8 cellular contexts compared by ENCODE assay signal in genomic region chr2:10285191-10285577, GRCh38. TPM values are rescaled to one million over a fixed set of nuclear protein-coding genes. Genes with fewer than 3 reads are reported as not detected.
DNase-seq lines count a peak whose midpoint lies in the region; ATAC-seq and TF ChIP-seq lines count a peak whose summit lies in the region.

No MANE protein-coding gene starts in this region.

- TF ChIP-seq EP300 in SK-N-SH (IDR thresholded peaks at IDR 0.05; ENCODE audit: borderline replicate concordance in 1 of 2, low read depth in 1 of 2, low read length in 1 of 2): no peak
- TF ChIP-seq EP300 in upper lobe of left lung (IDR thresholded peaks at IDR 0.05): no peak

- H3K4me3 ChIP-seq in SK-N-SH (ENCODE audit: low read depth in 2 of 2, low read length in 1 of 2) (no peak overlapping the region), ascending aorta (no peak overlapping the region), mucosa of descending colon (no peak overlapping the region), upper lobe of left lung (no peak overlapping the region)

- H3K36me3 ChIP-seq in SK-N-SH (replicated peaks in 1 of 2; ENCODE audit: control insufficient read depth in 1 of 2, insufficient read depth in 2 of 2, low read length in 1 of 2) (no peaks in the 10 kb centered on the region), ascending aorta (no peaks in the 10 kb centered on the region), mucosa of descending colon (ENCODE audit: low read depth) (no peaks in the 10 kb centered on the region), upper lobe of left lung (no peaks in the 10 kb centered on the region)

- intact Hi-C loops in ascending aorta (cut with DNase I) (loop anchor here (1.0 to 5.0 kb wide), 2 partner anchors 17 to 163 kb away; partner anchors contain the start of genes HPCAL1 and RRM2), mucosa of descending colon (cut with DNase I, micrococcal nuclease) (no loop called here)

- DNase-seq in SK-N-SH (no peak), ascending aorta (ENCODE audit: low spot score in 2 of 2) (no peak), mucosa of descending colon (no peak), upper lobe of left lung (no peak), NCI-H226 (no peak), iPS-NIHi11 (ENCODE audit: low spot score) (no peak)
- DNase-seq in activated naive CD4-positive, alpha-beta T cell treated with anti-CD3 and anti-CD28 coated beads, Interleukin-2, amount 50 U/mL, for 72 hours (ENCODE audit: low spot score in 2 of 2): no peak

- H3K9me2 ChIP-seq in SK-N-SH: no peaks in the 10 kb centered on the region

- no peaks in the 10 kb centered on the region for H3K9me3 ChIP-seq in SK-N-SH
- no peaks in the 10 kb centered on the region for H3K9me3 ChIP-seq in ascending aorta
- H3K9me3 ChIP-seq in mucosa of descending colon: no peaks in the 10 kb centered on the region
- no peaks in the 10 kb centered on the region for H3K9me3 ChIP-seq in upper lobe of left lung

- TF ChIP-seq CTCF in SK-N-SH (IDR thresholded peaks at IDR 0.05) (no peak), ascending aorta (IDR thresholded peaks at IDR 0.05) (no peak), mucosa of descending colon (IDR thresholded peaks at IDR 0.05) (no peak), upper lobe of left lung (IDR thresholded peaks at IDR 0.05) (no peak)

- no peaks in the 10 kb centered on the region for H4K20me1 ChIP-seq in SK-N-SH (ENCODE audit: insufficient read depth)

- peaks cover 42 to 49% of the 10 kb centered on the region in 2 experiments for H3K4me1 ChIP-seq in SK-N-SH (ENCODE audit: control insufficient read depth in 1 of 2, insufficient read depth in 2 of 2, low read depth in 1 of 2, low read length in 1 of 2)
- peaks cover 4 to 16% of the 10 kb centered on the region in 2 donors for H3K4me1 ChIP-seq in ascending aorta
- peaks cover 9% of the 10 kb centered on the region for H3K4me1 ChIP-seq in mucosa of descending colon (ENCODE audit: low read depth)
- H3K4me1 ChIP-seq in upper lobe of left lung: peaks cover 18 to 45% (median 34%) of the 10 kb centered on the region in 4 donors

- POLR2A ChIA-PET in SK-N-SH (lab: Yijun Ruan, JAX): interaction anchor here (1.5 to 2.9 kb wide), 4 partner anchors 13 to 124 kb away, joined by 4 to 23 read pairs (median 10); no protein-coding TSS in a partner anchor

- H3K9me3 Mint-ChIP-seq in activated naive CD4-positive, alpha-beta T cell treated with anti-CD3 and anti-CD28 coated beads, Interleukin-2, amount 50 U/mL, for 72 hours: no peaks in the 10 kb centered on the region

- TF ChIP-seq RAD21 in SK-N-SH (IDR thresholded peaks at IDR 0.05; ENCODE audit: low read length): no peak

- CTCF ChIA-PET in SK-N-SH (lab: Yijun Ruan, JAX): interaction anchor here (0.6 to 4.5 kb wide), 14 partner anchors 14 to 211 kb away, joined by 3 to 56 read pairs (median 5); partner anchors contain the start of gene HPCAL1

- no peaks in the 10 kb centered on the region for H3K27me3 ChIP-seq in SK-N-SH (ENCODE audit: insufficient read depth)
- no peaks in the 10 kb centered on the region for H3K27me3 ChIP-seq in ascending aorta
- H3K27me3 ChIP-seq in upper lobe of left lung: no peaks in the 10 kb centered on the region

- H3K79me2 ChIP-seq in SK-N-SH (ENCODE audit: insufficient read depth): no peaks in the 10 kb centered on the region

- H3F3A ChIP-seq in SK-N-SH (replicated peaks; ENCODE audit: insufficient read depth): peaks cover 17% of the 10 kb centered on the region

- peak overlapping the region; percentile 57; the same call in 1 of the 2 replicates for H3K4me2 ChIP-seq in SK-N-SH

- H3K27ac ChIP-seq in SK-N-SH (ENCODE audit: low read depth in 2 of 2, low read length in 1 of 2) (peak overlapping the region; percentile 69 to 96), ascending aorta (peak overlapping the region; percentile 75 to 84), upper lobe of left lung (peak overlapping the region; percentile 70 to 85 (median 75))

- ATAC-seq in SK-N-SH treated with all-trans-retinoic acid at 6 μM for 48 hours (no peak), mucosa of descending colon (peak; percentile 25), upper lobe of left lung (ENCODE audit: low FRiP score in 2 of 2) (peak in 1 of 2 donors; percentile 1)
- no peak for ATAC-seq in activated naive CD4-positive, alpha-beta T cell treated with anti-CD3 and anti-CD28 coated beads, Interleukin-2, amount 50 U/mL, for 72 hours

- no peak overlapping the region; the same call in 1 of the 2 replicates for H3K9ac ChIP-seq in SK-N-SH

- 78% methylated on average over 5 of the region's 5 CpGs for WGBS in SK-N-SH (ENCODE audit: low lambda C conversion rate)
- WGBS in upper lobe of left lung, 2 donors: 59% methylated on average over 3 to 5 of the region's 5 CpGs

- H3K36me3 Mint-ChIP-seq in activated naive CD4-positive, alpha-beta T cell treated with anti-CD3 and anti-CD28 coated beads, Interleukin-2, amount 50 U/mL, for 72 hours: no peaks in the 10 kb centered on the region

- H2AFZ ChIP-seq in SK-N-SH (ENCODE audit: low read depth): peak overlapping the region; percentile 70

- TF ChIP-seq POLR2A in upper lobe of left lung (IDR thresholded peaks at IDR 0.05): no peak

- no peak overlapping the region for H3K27ac Mint-ChIP-seq in activated naive CD4-positive, alpha-beta T cell treated with anti-CD3 and anti-CD28 coated beads, Interleukin-2, amount 50 U/mL, for 72 hours

TF ChIP-seq in SK-N-SH, 30 proteins besides CTCF, POLR2A, EP300 and RAD21 (continues in another document):
- no peak for TF ChIP-seq NRF1 (IDR thresholded peaks at IDR 0.05; ENCODE audit: low read depth, low read length)
- TF ChIP-seq USF2 (IDR thresholded peaks at IDR 0.05; ENCODE audit: borderline replicate concordance, low read depth, low read length): no peak
- no peak for TF ChIP-seq NFIC (IDR thresholded peaks at IDR 0.05; ENCODE audit: borderline replicate concordance)
- TF ChIP-seq GATA2 (CRISPR knock-in tag; IDR thresholded peaks at IDR 0.05): no peak
- TF ChIP-seq RXRA (IDR thresholded peaks at IDR 0.05; ENCODE audit: borderline replicate concordance, low read depth): no peak
- no peak for TF ChIP-seq TEAD4 (IDR thresholded peaks at IDR 0.05; ENCODE audit: borderline replicate concordance, insufficient read depth)

TF ChIP-seq in SK-N-SH treated with all-trans-retinoic acid at 6 μM for 48 hours, 23 proteins besides CTCF, POLR2A, EP300 and RAD21 (continues in another document):
- TF ChIP-seq TOX (CRISPR knock-in tag; IDR thresholded peaks at IDR 0.05; ENCODE audit: borderline replicate concordance) (no peak), ZNF8 (CRISPR knock-in tag; IDR thresholded peaks at IDR 0.05) (no peak), CSDC2 (CRISPR knock-in tag; IDR thresholded peaks at IDR 0.05) (no peak), TCF4 (CRISPR knock-in tag; IDR thresholded peaks at IDR 0.05; ENCODE audit: borderline replicate concordance) (no peak), CREB5 (CRISPR knock-in tag; IDR thresholded peaks at IDR 0.05; ENCODE audit: low read depth) (no peak), POU6F1 (CRISPR knock-in tag; IDR thresholded peaks at IDR 0.05; ENCODE audit: borderline replicate concordance, low read depth) (no peak), ZFP3 (CRISPR knock-in tag; IDR thresholded peaks at IDR 0.05) (no peak), SNAI2 (CRISPR knock-in tag; IDR thresholded peaks at IDR 0.05) (no peak), ZFP30 (CRISPR knock-in tag; IDR thresholded peaks at IDR 0.05) (no peak), GLIS3 (CRISPR knock-in tag; IDR thresholded peaks at IDR 0.05) (no peak; the same call in 1 of the 2 replicates), CSRNP3 (CRISPR knock-in tag; IDR thresholded peaks at IDR 0.05) (no peak)

RNA-seq across cellular contexts. Expression of gene HPCAL1, which starts 17.5 kb away (rescaled TPM):
- polyA plus RNA-seq in SK-N-SH (2012; rRNA removed): 34.6 and 77.0 TPM in 2 replicates
- polyA plus RNA-seq in SK-N-SH (2012; cell fraction: cytosol; rRNA removed): 42.6 and 64.9 TPM in 2 replicates
- 45.4 and 53.6 TPM in 2 replicates for polyA plus RNA-seq in SK-N-SH (2012; cell fraction: nucleus; rRNA removed)
- 401 TPM for total RNA-seq in ascending aorta
- total RNA-seq in mucosa of descending colon: 10 to 100 TPM; 42.0 to 98.1 (median 47.7) TPM
- 100 to 1,000 TPM; 131 to 481 (median 261) TPM for total RNA-seq in upper lobe of left lung
- total RNA-seq in activated naive CD4-positive, alpha-beta T cell treated with anti-CD3 and anti-CD28 coated beads, Interleukin-2, amount 50 U/mL, for 72 hours: 10 to 100 TPM; 46.0 to 96.5 TPM
